In the genomic region with DNA sequence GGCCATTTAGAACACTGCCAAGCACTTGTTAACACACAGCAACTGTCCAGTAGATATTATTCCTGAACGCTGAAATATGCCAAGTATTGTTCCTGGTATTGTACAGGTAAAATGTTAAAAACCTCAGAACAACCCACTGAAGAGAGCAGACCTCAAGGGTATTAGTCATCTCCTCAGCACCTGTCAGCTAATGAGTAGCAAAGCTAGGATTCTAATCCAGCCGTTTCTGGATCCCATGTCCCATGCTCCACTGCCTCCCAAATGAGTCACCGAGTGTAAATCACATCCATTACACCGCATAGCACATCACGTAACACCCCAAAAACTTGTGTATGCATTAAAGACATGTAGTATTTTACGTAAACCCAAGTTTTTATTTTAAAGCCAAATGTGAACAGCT, we compare ENCODE assay signal across 21 cellular contexts.
DNase-seq lines count a peak whose midpoint lies in the region; ATAC-seq, FAIRE-seq and TF ChIP-seq lines count a peak whose summit lies in the region.
"Had no signal": no experiment of that assay in that cellular context is flagged by ENCODE, and none has a peak within 500 bp of the region (broad histone marks: within the 10 kb centered on the region; RNA-seq: fewer than 3 reads in every experiment).

No MANE protein-coding gene starts in this region.

- no peak for TF ChIP-seq CTCF in keratinocyte (optimal IDR thresholded peaks at IDR 0.05 in 1 of 3, IDR thresholded peaks at IDR 0.05 in 1 of 3, conservative IDR thresholded peaks at IDR 0.05 in 1 of 3; ENCODE audit: extremely low read depth in 1 of 3, insufficient read depth in 2 of 3, low read length in 3 of 3)

- H3K4me3 ChIP-seq in keratinocyte (ENCODE audit: control insufficient read depth in 2 of 3, extremely low read depth in 1 of 3, insufficient read depth in 2 of 3, low read depth in 1 of 3, low read length in 3 of 3) = no peak overlapping the region
- H3K4me3 ChIP-seq: coronary artery, gastroesophageal sphincter had no signal

- H3K9ac ChIP-seq in keratinocyte (ENCODE audit: control insufficient read depth, extremely low read depth, insufficient read depth, low read length) = no peak overlapping the region

- H4K20me1 ChIP-seq in keratinocyte (ENCODE audit: control insufficient read depth, extremely low read depth, insufficient read depth, low read length) = no peaks in the 10 kb centered on the region

- H3K36me3 ChIP-seq in keratinocyte (ENCODE audit: control insufficient read depth in 2 of 2, extremely low read depth in 1 of 2, insufficient read depth in 2 of 2, low read length in 2 of 2) = no peaks in the 10 kb centered on the region
- H3K36me3 ChIP-seq: gastroesophageal sphincter had no signal

- H3K9me1 ChIP-seq in keratinocyte (ENCODE audit: control insufficient read depth, extremely low read depth, insufficient read depth, low read length) = no peaks in the 10 kb centered on the region

- dilution Hi-C loops in keratinocyte (cut with MboI; ENCODE audit: extremely low pct_ligation_motif_present, low sequenced_read_pairs) = no loop called here

- no peak overlapping the region for H3K4me2 ChIP-seq in keratinocyte (ENCODE audit: control insufficient read depth, extremely low read depth, insufficient read depth, low read depth, low read length)

- H3K27me3 ChIP-seq in keratinocyte (ENCODE audit: control insufficient read depth, extremely low read depth, insufficient read depth, low read length) = no peaks in the 10 kb centered on the region
- H3K27me3 ChIP-seq: gastroesophageal sphincter had no signal

- no peaks in the 10 kb centered on the region for H3K9me3 ChIP-seq in keratinocyte (ENCODE audit: control insufficient read depth, low read depth, low read length)
- H3K9me3 ChIP-seq: gastroesophageal sphincter had no signal

- FAIRE-seq in keratinocyte (lab: Jason Lieb, UNC) = peak; percentile 86
- FAIRE-seq: D721Med, endothelial cell of umbilical vein, small intestine, TTC549 had no signal

- no peak for ATAC-seq in GM19035 (IDR thresholded peaks at IDR 0.05; ENCODE audit: unreplicated experiment)
- ATAC-seq: gastroesophageal sphincter, natural killer cell had no signal

- H3K4me1 ChIP-seq in keratinocyte (ENCODE audit: control insufficient read depth, extremely low read depth, insufficient read depth, low read length) = no peaks in the 10 kb centered on the region
- H3K4me1 ChIP-seq: gastroesophageal sphincter had no signal

- H3K79me2 ChIP-seq in keratinocyte (ENCODE audit: control insufficient read depth, insufficient read depth, low read length) = no peaks in the 10 kb centered on the region

- H3K27ac ChIP-seq in keratinocyte (ENCODE audit: control insufficient read depth, insufficient read depth, low read length) = no peak overlapping the region
- H3K27ac ChIP-seq: coronary artery, gastroesophageal sphincter had no signal

- no peak overlapping the region for H2AFZ ChIP-seq in keratinocyte (ENCODE audit: control insufficient read depth, low read length)

- peak; percentile 99 for DNase-seq in DMS53 treated with DMSO at 0.1 percent for 48 hours (lab: John Stamatoyannopoulos, UW; ENCODE audit: unreplicated experiment)
- DNase-seq in LoVo (ENCODE audit: low spot score) = peak; percentile 9
- peak; percentile 32 for DNase-seq in RPMI7951 (ENCODE audit: low read depth)
- DNase-seq in keratinocyte (ENCODE audit: low read depth, low spot score) = peak; percentile 17
- no peak for DNase-seq in NCI-H1436 (lab: John Stamatoyannopoulos, UW)
- DNase-seq in D341Med (ENCODE audit: low spot score) = no peak
- DNase-seq in epidermal melanocyte (ENCODE audit: insufficient read length, low spot score) = no peak
- DNase-seq: activated naive CD4-positive, alpha-beta T cell treated with anti-CD3 and anti-CD28 coated beads, Interleukin-2, amount 50 U/mL, for 16 hours; activated T-cell treated with anti-CD3 and anti-CD28 coated beads, Interleukin-2, amount 50 U/mL, for 24 hours; KG1; natural killer cell; NCI-H1436 treated with DMSO at 0.1 percent for 48 hours; NCI-H524 treated with DMSO at 0.1 percent for 48 hours; posterior cingulate gyrus; small intestine had no signal

Comparison
In these comparisons a context has a peak if more than half of its experiments do, and no peak if none do; other contexts are left out.
1. DNase-seq: peak in DMS53 treated with DMSO at 0.1 percent for 48 hours (single experiment), LoVo (single experiment), RPMI7951 (single experiment) and keratinocyte (single experiment); none in NCI-H1436 (single experiment), D341Med (single experiment) and epidermal melanocyte (single experiment).